Comparison of ENCODE assay signal across 3 cellular contexts in the genomic region with DNA sequence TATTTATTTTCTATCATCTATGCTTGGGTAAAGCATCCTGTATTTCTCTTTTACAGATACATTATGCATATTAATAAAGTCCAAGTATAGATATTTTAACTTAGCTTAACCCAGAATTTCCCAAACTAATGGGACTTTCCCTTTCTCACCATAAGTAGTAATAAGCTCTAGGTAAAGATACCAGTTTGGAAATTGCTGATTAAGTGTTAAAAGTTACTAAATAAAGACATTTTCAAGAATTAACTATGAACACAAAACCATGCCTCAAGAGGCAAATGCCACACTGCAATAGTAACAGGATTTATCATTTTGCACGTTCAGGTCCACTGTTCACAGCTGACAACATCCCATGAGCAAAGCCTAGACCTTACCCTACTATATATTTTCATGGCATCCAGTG.
TF ChIP-seq lines count a peak whose summit lies in the region.

No MANE protein-coding gene starts in this region.

TF ChIP-seq in HepG2, 621 proteins besides CTCF, POLR2A, EP300 and RAD21:
- TF ChIP-seq MTA3 (CRISPR knock-in tag; IDR thresholded peaks at IDR 0.05) (no peak), JUND (CRISPR knock-in tag; IDR thresholded peaks at IDR 0.05) (no peak), ADNP (CRISPR knock-in tag; IDR thresholded peaks at IDR 0.05) (no peak), MAFF (IDR thresholded peaks at IDR 0.05; ENCODE audit: low read depth, low read length) (peak; percentile 39; the same call in 1 of the 2 replicates), ARNTL (CRISPR knock-in tag; IDR thresholded peaks at IDR 0.05) (no peak), MAFK (conservative IDR thresholded peaks at IDR 0.05 in 1 of 2, IDR thresholded peaks at IDR 0.05 in 1 of 2; ENCODE audit: low read length in 2 of 2) (peak; percentile 31 to 56; a peak in 3 of 4 replicates), ZFP91 (CRISPR knock-in tag; IDR thresholded peaks at IDR 0.05; ENCODE audit: borderline replicate concordance) (no peak), JUNB (CRISPR knock-in tag; IDR thresholded peaks at IDR 0.05; ENCODE audit: borderline replicate concordance) (no peak), THRA (CRISPR knock-in tag; IDR thresholded peaks at IDR 0.05; ENCODE audit: borderline replicate concordance) (no peak), NR2F1 (CRISPR knock-in tag; IDR thresholded peaks at IDR 0.05) (no peak), SALL1 (CRISPR knock-in tag; IDR thresholded peaks at IDR 0.05) (no peak), ZNF280B (CRISPR knock-in tag; IDR thresholded peaks at IDR 0.05; ENCODE audit: borderline replicate concordance) (no peak), SP5 (CRISPR knock-in tag; IDR thresholded peaks at IDR 0.05; ENCODE audit: borderline replicate concordance, low read depth) (no peak)
- TF ChIP-seq, protein P1, sequence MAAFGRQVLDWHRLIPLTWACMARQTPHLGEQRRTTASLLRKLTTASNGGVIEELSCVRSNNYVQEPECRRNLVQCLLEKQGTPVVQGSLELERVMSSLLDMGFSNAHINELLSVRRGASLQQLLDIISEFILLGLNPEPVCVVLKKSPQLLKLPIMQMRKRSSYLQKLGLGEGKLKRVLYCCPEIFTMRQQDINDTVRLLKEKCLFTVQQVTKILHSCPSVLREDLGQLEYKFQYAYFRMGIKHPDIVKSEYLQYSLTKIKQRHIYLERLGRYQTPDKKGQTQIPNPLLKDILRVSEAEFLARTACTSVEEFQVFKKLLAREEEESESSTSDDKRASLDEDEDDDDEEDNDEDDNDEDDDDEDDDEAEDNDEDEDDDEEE (CRISPR knock-in tag; IDR thresholded peaks at IDR 0.05) = no peak

TF ChIP-seq in A549, 52 proteins besides CTCF, POLR2A, EP300 and RAD21:
- TF ChIP-seq HOXB5 (CRISPR knock-in tag; IDR thresholded peaks at IDR 0.05) = no peak
- no peak for TF ChIP-seq CHD4 (IDR thresholded peaks at IDR 0.05; ENCODE audit: borderline replicate concordance)
- no peak for TF ChIP-seq CHD2 (IDR thresholded peaks at IDR 0.05; ENCODE audit: low read length, partially characterized antibody)
- TF ChIP-seq POLR2AphosphoS2 (conservative IDR thresholded peaks at IDR 0.05; ENCODE audit: low read length) = no peak
- TF ChIP-seq MAFK (IDR thresholded peaks at IDR 0.05; ENCODE audit: partially characterized antibody) = peak; percentile 69
- TF ChIP-seq NPAS2 (CRISPR knock-in tag; IDR thresholded peaks at IDR 0.05; ENCODE audit: borderline replicate concordance) = no peak
- no peak for TF ChIP-seq HDAC2 (IDR thresholded peaks at IDR 0.05)
- TF ChIP-seq ZC3H11A (IDR thresholded peaks at IDR 0.05) = no peak

TF ChIP-seq in K562, 482 proteins besides CTCF, POLR2A, EP300 and RAD21:
- TF ChIP-seq HNRNPLL (IDR thresholded peaks at IDR 0.05; ENCODE audit: low read depth, low read length, poor library complexity, severe bottlenecking) = no peak
- peak; percentile 22; the same call in 1 of the 2 replicates for TF ChIP-seq ZNF316 (IDR thresholded peaks at IDR 0.05)
